In genomic region chr12:96189781-96190180, GRCh38 we compare ENCODE assay signal across 18 cellular contexts.
"Had no signal": no experiment of that assay in that cellular context is flagged by ENCODE, and none has a peak within 500 bp of the region (broad histone marks: within the 10 kb centered on the region; RNA-seq: fewer than 3 reads in every experiment).

No MANE protein-coding gene starts in this region.

- H3K4me3 Mint-ChIP-seq: activated CD4-positive, alpha-beta T cell treated with anti-CD3 and anti-CD28 coated beads, Interleukin-2, amount 10 ng/mL, durations not matched to agents 24 days and 14 days; activated T-cell treated with anti-CD3 and anti-CD28 coated beads, Interleukin-2, amount 50 U/mL, for 72 hours; neural crest cell had no signal

- H3K27ac Mint-ChIP-seq: activated CD4-positive, alpha-beta T cell treated with anti-CD3 and anti-CD28 coated beads, Interleukin-2, amount 10 ng/mL, durations not matched to agents 24 days and 14 days; activated T-cell treated with anti-CD3 and anti-CD28 coated beads, Interleukin-2, amount 50 U/mL, for 72 hours had no signal

- H3K27me3 ChIP-seq: breast epithelium, heart right ventricle, stomach, testis, upper lobe of right lung had no signal

- H3K4me3 ChIP-seq: breast epithelium, heart right ventricle, prostate gland, stomach, testis, upper lobe of right lung had no signal

- H3K36me3 ChIP-seq: breast epithelium, heart right ventricle, prostate gland, stomach, upper lobe of right lung had no signal

- ATAC-seq: activated T-cell treated with anti-CD3 and anti-CD28 coated beads, Interleukin-2, amount 50 U/mL, for 72 hours; heart right ventricle; right cardiac atrium; upper lobe of right lung had no signal

- H3K27ac ChIP-seq: breast epithelium, epithelial cell of prostate, heart right ventricle, prostate gland, stomach, testis, upper lobe of right lung had no signal

- H3K4me1 ChIP-seq: breast epithelium, prostate gland, testis, upper lobe of right lung had no signal

- H3K9me3 ChIP-seq: breast epithelium, prostate gland, stomach, testis, upper lobe of right lung had no signal

- H3K27me3 Mint-ChIP-seq: activated CD4-positive, alpha-beta T cell treated with anti-CD3 and anti-CD28 coated beads, Interleukin-2, amount 10 ng/mL, durations not matched to agents 24 days and 14 days had no signal

- DNase-seq: activated CD4-positive, alpha-beta T cell treated with anti-CD3 and anti-CD28 coated beads, Interleukin-2, amount 10 ng/mL, durations not matched to agents 24 days and 14 days; activated CD4-positive, CD25-positive, alpha-beta regulatory T cell; activated CD8-positive, alpha-beta memory T cell treated with anti-CD3 and anti-CD28 coated beads, Interleukin-2, amount 50 U/mL, for 48 hours; activated gamma-delta T cell; activated T-cell treated with anti-CD3 and anti-CD28 coated beads, Interleukin-2, amount 50 U/mL, for 72 hours; aorta; heart right ventricle; right cardiac atrium; small intestine; stimulated activated CD4-positive, alpha-beta T cell treated with anti-CD3 and anti-CD28 coated beads, Interleukin-4, amount 100 ng/mL, for 24 hours; stomach; testis; upper lobe of right lung had no signal

- FAIRE-seq: frontal cortex, small intestine had no signal
